In the genomic region with DNA sequence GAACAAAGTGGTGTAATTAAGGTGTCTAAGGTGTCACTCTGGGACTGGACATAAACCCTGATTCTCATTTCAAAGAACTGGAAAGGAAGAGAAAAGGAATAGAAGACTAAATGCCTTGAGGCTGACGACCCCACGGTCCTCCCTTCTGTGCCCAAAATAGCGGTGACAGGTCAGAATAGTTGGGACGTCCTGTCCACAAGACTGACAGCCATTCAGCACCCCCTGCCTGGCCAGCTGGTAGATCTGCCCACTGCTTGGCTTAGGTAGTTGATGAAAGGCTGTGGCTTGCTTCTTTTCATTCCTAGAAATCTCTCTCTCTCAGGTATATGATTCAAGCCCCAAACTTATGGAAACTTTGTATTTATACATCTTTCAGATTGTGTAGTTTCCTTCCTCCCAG, we compare ENCODE assay signal across 10 cellular contexts. TPM values are rescaled to one million over a fixed set of nuclear protein-coding genes. Genes with fewer than 3 reads are reported as not detected.
"Had no signal": no experiment of that assay in that cellular context is flagged by ENCODE, and none has a peak within 500 bp of the region (broad histone marks: within the 10 kb centered on the region; RNA-seq: fewer than 3 reads in every experiment).

No MANE protein-coding gene starts in this region.

- ATAC-seq: GM23338, HCT116 had no signal

- H3K36me3 ChIP-seq: HAP-1 had no signal

- H3K4me1 ChIP-seq: HAP-1 had no signal

- H2AFZ ChIP-seq: GM23248 had no signal

- H3K27ac ChIP-seq: GM23248 had no signal

- H3K4me2 ChIP-seq: GM23338 had no signal

- H3K9me3 ChIP-seq: HAP-1 had no signal

- DNase-seq: GM23248, GOT3, H7, H9, HCEC 1CT, HFFc6 had no signal

- H3K4me3 ChIP-seq: GM23248, GM23338, HAP-1 had no signal

- H3K9ac ChIP-seq: GM23248 had no signal

RNA-seq across cellular contexts. Expression of a gene that starts 50.0 kb away (rescaled TPM):
- total RNA-seq: H4, HFFc6 had no signal
